In the genomic region with DNA sequence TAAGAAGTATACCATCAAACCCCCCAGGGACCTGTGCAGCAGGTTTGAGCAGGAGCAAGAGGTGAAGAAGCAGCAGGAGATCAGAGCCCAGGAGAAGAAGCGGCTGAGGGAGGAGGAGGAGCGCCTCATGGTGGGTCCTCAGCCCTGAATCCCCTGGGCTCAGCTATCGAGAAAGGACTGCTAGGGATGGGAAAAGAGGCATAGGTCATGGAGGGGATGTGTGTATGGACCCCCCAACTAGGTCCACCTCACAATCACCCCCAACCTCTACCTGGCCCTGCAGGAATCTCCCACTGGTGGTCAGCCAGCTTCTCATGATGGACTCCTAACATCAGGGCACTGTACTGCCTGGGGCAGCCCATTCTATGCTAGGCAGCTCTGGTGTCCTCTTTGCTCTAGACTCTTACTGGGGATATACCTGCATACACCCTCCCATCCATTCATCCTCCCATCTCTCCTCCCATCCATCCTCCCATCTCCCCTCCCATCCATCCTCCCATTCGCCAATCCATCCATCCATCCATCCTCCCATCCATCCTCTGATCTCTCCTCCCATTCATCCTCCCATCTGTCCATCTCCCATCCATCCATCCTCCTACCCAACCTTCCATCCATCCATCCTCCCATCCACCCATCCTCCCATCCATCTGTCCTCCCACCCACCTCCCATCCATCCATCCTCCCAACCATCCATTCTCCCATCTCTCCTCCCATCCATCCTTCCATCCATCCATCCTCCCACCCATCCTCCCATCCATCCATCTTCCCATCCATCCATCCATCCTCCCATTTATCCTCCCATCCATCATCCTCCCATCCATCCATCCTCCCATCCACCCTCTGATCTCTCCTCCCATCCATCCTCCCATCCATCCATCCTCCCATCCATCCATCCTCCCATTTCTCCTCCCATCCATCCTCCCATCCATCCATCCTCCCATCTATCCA, we compare ENCODE assay signal across 23 cellular contexts. TPM values are rescaled to one million over a fixed set of nuclear protein-coding genes. Genes with fewer than 3 reads are reported as not detected.
"Had no signal": no experiment of that assay in that cellular context is flagged by ENCODE, and none has a peak within 500 bp of the region (broad histone marks: within the 10 kb centered on the region; RNA-seq: fewer than 3 reads in every experiment).

No MANE protein-coding gene starts in this region.

- H3K36me3 Mint-ChIP-seq: activated CD8-positive, alpha-beta memory T cell treated with anti-CD3 and anti-CD28 coated beads, Interleukin-2, amount 10 ng/mL, durations not matched to agents 7 days and 5 days; brain; neural progenitor cell; stimulated activated naive B cell treated with anti-CD40 and anti-IgM and Interleukin-4, amounts not matched to agents 10 μg/mL and 1 μg/mL and 100 μg/mL, for 72 hours; WTC11 had no signal

- ATAC-seq: activated CD8-positive, alpha-beta memory T cell treated with anti-CD3 and anti-CD28 coated beads, Interleukin-2, amount 10 ng/mL, durations not matched to agents 7 days and 5 days; gastroesophageal sphincter; heart left ventricle; sciatic nerve; stimulated activated naive B cell treated with anti-CD40 and anti-IgM and Interleukin-4, amounts not matched to agents 10 μg/mL and 1 μg/mL and 100 μg/mL, for 72 hours; WTC11 had no signal

- H3K9ac ChIP-seq: neural progenitor cell had no signal

- H3K27ac ChIP-seq: esophagus muscularis mucosa, gastroesophageal sphincter, heart left ventricle, neural progenitor cell, tibial artery, uterus had no signal

- DNase-seq: activated CD4-positive, alpha-beta memory T cell treated with anti-CD3 and anti-CD28 coated beads, Interleukin-2, amount 10 ng/mL, durations not matched to agents 7 days and 5 days; activated CD4-positive, alpha-beta T cell treated with anti-CD3 and anti-CD28 coated beads for 48 hours; activated CD8-positive, alpha-beta memory T cell treated with anti-CD3 and anti-CD28 coated beads, Interleukin-2, amount 10 ng/mL, durations not matched to agents 7 days and 5 days; activated naive CD4-positive, alpha-beta T cell; activated naive CD8-positive, alpha-beta T cell treated with anti-CD3 and anti-CD28 coated beads, Interleukin-2, amount 10 ng/mL, durations not matched to agents 7 days and 5 days; effector CD4-positive, alpha-beta T cell; heart left ventricle; stimulated activated CD4-positive, alpha-beta T cell treated with anti-CD3 and anti-CD28 coated beads, Interleukin-4, amount 100 ng/mL, for 4 hours; stimulated activated naive B cell treated with anti-CD40 and anti-IgM and Interleukin-4, amounts not matched to agents 10 μg/mL and 1 μg/mL and 100 μg/mL, for 72 hours; tibial artery; uterus had no signal

- H3K36me3 ChIP-seq: esophagus muscularis mucosa, gastroesophageal sphincter, heart left ventricle, neural progenitor cell, tibial artery, uterus had no signal

- H3K4me3 ChIP-seq: esophagus muscularis mucosa, gastroesophageal sphincter, heart left ventricle, neural progenitor cell, tibial artery, uterus had no signal

- H3K27ac Mint-ChIP-seq: activated CD4-positive, alpha-beta memory T cell treated with anti-CD3 and anti-CD28 coated beads, Interleukin-2, amount 10 ng/mL, durations not matched to agents 7 days and 5 days; activated CD8-positive, alpha-beta memory T cell treated with anti-CD3 and anti-CD28 coated beads, Interleukin-2, amount 10 ng/mL, durations not matched to agents 7 days and 5 days; activated naive CD8-positive, alpha-beta T cell treated with anti-CD3 and anti-CD28 coated beads, Interleukin-2, amount 10 ng/mL, durations not matched to agents 7 days and 5 days; brain; memory B cell; neural progenitor cell; stimulated activated naive B cell treated with anti-CD40 and anti-IgM and Interleukin-4, amounts not matched to agents 10 μg/mL and 1 μg/mL and 100 μg/mL, for 72 hours; WTC11 had no signal

- H3K27me3 ChIP-seq: esophagus muscularis mucosa, heart left ventricle, neural progenitor cell, tibial artery, uterus had no signal

- H3K9me3 Mint-ChIP-seq: activated CD4-positive, alpha-beta memory T cell treated with anti-CD3 and anti-CD28 coated beads, Interleukin-2, amount 10 ng/mL, durations not matched to agents 7 days and 5 days; neural progenitor cell had no signal

- H3K4me1 Mint-ChIP-seq: central memory CD8-positive, alpha-beta T cell; memory B cell had no signal

- H3K4me1 ChIP-seq: esophagus muscularis mucosa, gastroesophageal sphincter, heart left ventricle, tibial artery, uterus had no signal

- H3K4me3 Mint-ChIP-seq: activated CD4-positive, alpha-beta memory T cell treated with anti-CD3 and anti-CD28 coated beads, Interleukin-2, amount 10 ng/mL, durations not matched to agents 7 days and 5 days; activated CD8-positive, alpha-beta memory T cell treated with anti-CD3 and anti-CD28 coated beads, Interleukin-2, amount 10 ng/mL, durations not matched to agents 7 days and 5 days; activated naive CD8-positive, alpha-beta T cell treated with anti-CD3 and anti-CD28 coated beads, Interleukin-2, amount 10 ng/mL, durations not matched to agents 7 days and 5 days; brain; central memory CD8-positive, alpha-beta T cell; memory B cell; neural progenitor cell; stimulated activated naive B cell treated with anti-CD40 and anti-IgM and Interleukin-4, amounts not matched to agents 10 μg/mL and 1 μg/mL and 100 μg/mL, for 72 hours; WTC11 had no signal

- H3K9me3 ChIP-seq: esophagus muscularis mucosa, gastroesophageal sphincter, heart left ventricle, tibial artery, uterus had no signal

- H2AFZ ChIP-seq: neural progenitor cell had no signal

- H3K4me2 ChIP-seq: neural progenitor cell had no signal

- FAIRE-seq: endothelial cell of umbilical vein, TTC549 had no signal

RNA-seq across cellular contexts. Expression of a gene that starts 10.6 kb away (rescaled TPM):
- total RNA-seq: activated CD4-positive, alpha-beta memory T cell treated with anti-CD3 and anti-CD28 coated beads, Interleukin-2, amount 10 ng/mL, durations not matched to agents 7 days and 5 days; activated CD8-positive, alpha-beta memory T cell treated with anti-CD3 and anti-CD28 coated beads, Interleukin-2, amount 10 ng/mL, durations not matched to agents 7 days and 5 days; osteocyte; sciatic nerve; T-helper 2 cell treated with Interferon-gamma antibody and Interleukin-4, amounts not matched to agents 100 ng/mL and 5 ng/mL, for 36 hours; WTC11 had no signal
- polyA plus RNA-seq: heart left ventricle had no signal

RNA-seq across cellular contexts. Expression of a gene that starts 37.1 kb away (rescaled TPM):
- total RNA-seq: activated CD4-positive, alpha-beta memory T cell treated with anti-CD3 and anti-CD28 coated beads, Interleukin-2, amount 10 ng/mL, durations not matched to agents 7 days and 5 days; activated CD8-positive, alpha-beta memory T cell treated with anti-CD3 and anti-CD28 coated beads, Interleukin-2, amount 10 ng/mL, durations not matched to agents 7 days and 5 days; activated naive CD8-positive, alpha-beta T cell treated with anti-CD3 and anti-CD28 coated beads, Interleukin-2, amount 10 ng/mL, durations not matched to agents 7 days and 5 days; endothelial cell of umbilical vein; osteocyte; T-helper 2 cell treated with Interferon-gamma antibody and Interleukin-4, amounts not matched to agents 100 ng/mL and 5 ng/mL, for 36 hours had no signal
- polyA plus RNA-seq: endothelial cell of umbilical vein had no signal
